9 cellular contexts compared by ENCODE assay signal in genomic region chr6:105757512-105758200, GRCh38.
A peak's percentile ranks its signal among the peaks of the same experiment; 100 is the strongest.
DNase-seq lines count a peak whose midpoint lies in the region; ATAC-seq lines count a peak whose summit lies in the region.
"Had no signal": no experiment of that assay in that cellular context is flagged by ENCODE, and none has a peak within 500 bp of the region (broad histone marks: within the 10 kb centered on the region; RNA-seq: fewer than 3 reads in every experiment).

No MANE protein-coding gene starts in this region.

- peaks cover 12% of the 10 kb centered on the region for H3K36me3 Mint-ChIP-seq in activated CD4-positive, alpha-beta T cell treated with anti-CD3 and anti-CD28 coated beads, Interleukin-2, amount 10 ng/mL, durations not matched to agents 24 days and 14 days (ENCODE audit: low read depth)
- peaks cover 0 to 1% of the 10 kb centered on the region in 2 donors for H3K36me3 Mint-ChIP-seq in stimulated activated naive B cell treated with anti-CD40 and anti-IgM and Interleukin-4, amounts not matched to agents 10 μg/mL and 1 μg/mL and 100 μg/mL, for 72 hours
- H3K36me3 Mint-ChIP-seq: activated naive CD4-positive, alpha-beta T cell treated with anti-CD3 and anti-CD28 coated beads, Interleukin-2, amount 50 U/mL, for 24 hours had no signal

- DNase-seq in activated CD4-positive, alpha-beta T cell treated with anti-CD3 and anti-CD28 coated beads, Interleukin-2, amount 10 ng/mL, durations not matched to agents 24 days and 14 days = peak; percentile 75
- DNase-seq in activated CD4-positive, alpha-beta T cell treated with anti-CD3 and anti-CD28 coated beads, Interleukin-2, amount 50 U/mL, for 4 hours = no peak
- DNase-seq in NCI-H2107 treated with DMSO at 0.1 percent for 48 hours (lab: John Stamatoyannopoulos, UW; ENCODE audit: unreplicated experiment) (peak; percentile 69), NCI-H2227 (lab: John Stamatoyannopoulos, UW; ENCODE audit: unreplicated experiment) (no peak), kidney glomerular epithelial cell (lab: John Stamatoyannopoulos, UW) (no peak), DMS79 treated with DMSO at 0.1 percent for 48 hours (lab: John Stamatoyannopoulos, UW) (no peak)
- no peak for DNase-seq in stimulated activated naive B cell treated with anti-CD40 and anti-IgM and Interleukin-4, amounts not matched to agents 10 μg/mL and 1 μg/mL and 100 μg/mL, for 72 hours

- peak overlapping the region; percentile 89 for H3K27ac Mint-ChIP-seq in activated CD4-positive, alpha-beta T cell treated with anti-CD3 and anti-CD28 coated beads, Interleukin-2, amount 10 ng/mL, durations not matched to agents 24 days and 14 days
- peak overlapping the region; percentile 37 for H3K27ac Mint-ChIP-seq in stimulated activated naive B cell treated with anti-CD40 and anti-IgM and Interleukin-4, amounts not matched to agents 10 μg/mL and 1 μg/mL and 100 μg/mL, for 72 hours
- H3K27ac Mint-ChIP-seq: activated naive CD4-positive, alpha-beta T cell treated with anti-CD3 and anti-CD28 coated beads, Interleukin-2, amount 50 U/mL, for 24 hours had no signal

- peak; percentile 89 for ATAC-seq in HG02840 (IDR thresholded peaks at IDR 0.05; ENCODE audit: low FRiP score, unreplicated experiment)
- peak; percentile 92 to 93 for ATAC-seq in stimulated activated naive B cell treated with anti-CD40 and anti-IgM and Interleukin-4, amounts not matched to agents 10 μg/mL and 1 μg/mL and 100 μg/mL, for 72 hours (replicated peaks)

- H3K27me3 Mint-ChIP-seq in activated CD4-positive, alpha-beta T cell treated with anti-CD3 and anti-CD28 coated beads, Interleukin-2, amount 10 ng/mL, durations not matched to agents 24 days and 14 days = no peaks in the 10 kb centered on the region
- H3K27me3 Mint-ChIP-seq in stimulated activated naive B cell treated with anti-CD40 and anti-IgM and Interleukin-4, amounts not matched to agents 10 μg/mL and 1 μg/mL and 100 μg/mL, for 72 hours = peaks cover 11 to 16% of the 10 kb centered on the region in 2 donors
- H3K27me3 Mint-ChIP-seq: activated naive CD4-positive, alpha-beta T cell treated with anti-CD3 and anti-CD28 coated beads, Interleukin-2, amount 50 U/mL, for 24 hours had no signal

- peaks cover 16% of the 10 kb centered on the region for H3K9me3 Mint-ChIP-seq in activated CD4-positive, alpha-beta T cell treated with anti-CD3 and anti-CD28 coated beads, Interleukin-2, amount 10 ng/mL, durations not matched to agents 24 days and 14 days
- peaks cover under 1 to 2% of the 10 kb centered on the region in 2 donors for H3K9me3 Mint-ChIP-seq in stimulated activated naive B cell treated with anti-CD40 and anti-IgM and Interleukin-4, amounts not matched to agents 10 μg/mL and 1 μg/mL and 100 μg/mL, for 72 hours
- H3K9me3 Mint-ChIP-seq: activated naive CD4-positive, alpha-beta T cell treated with anti-CD3 and anti-CD28 coated beads, Interleukin-2, amount 50 U/mL, for 24 hours had no signal

- intact Hi-C loops in activated CD4-positive, alpha-beta T cell treated with anti-CD3 and anti-CD28 coated beads, Interleukin-2, amount 10 ng/mL, durations not matched to agents 24 days and 14 days (cut with micrococcal nuclease) = loop anchor here (1.0 to 5.0 kb wide), 5 partner anchors 12 to 225 kb away; no protein-coding TSS in a partner anchor

- H3K4me3 Mint-ChIP-seq in activated CD4-positive, alpha-beta T cell treated with anti-CD3 and anti-CD28 coated beads, Interleukin-2, amount 10 ng/mL, durations not matched to agents 24 days and 14 days = peak overlapping the region; percentile 46
- no peak overlapping the region for H3K4me3 Mint-ChIP-seq in stimulated activated naive B cell treated with anti-CD40 and anti-IgM and Interleukin-4, amounts not matched to agents 10 μg/mL and 1 μg/mL and 100 μg/mL, for 72 hours
- H3K4me3 Mint-ChIP-seq: activated naive CD4-positive, alpha-beta T cell treated with anti-CD3 and anti-CD28 coated beads, Interleukin-2, amount 50 U/mL, for 24 hours had no signal

- peaks cover 46% of the 10 kb centered on the region for H3K4me1 Mint-ChIP-seq in activated CD4-positive, alpha-beta T cell treated with anti-CD3 and anti-CD28 coated beads, Interleukin-2, amount 10 ng/mL, durations not matched to agents 24 days and 14 days
- peaks cover 8 to 11% of the 10 kb centered on the region in 2 donors for H3K4me1 Mint-ChIP-seq in stimulated activated naive B cell treated with anti-CD40 and anti-IgM and Interleukin-4, amounts not matched to agents 10 μg/mL and 1 μg/mL and 100 μg/mL, for 72 hours
- H3K4me1 Mint-ChIP-seq: activated naive CD4-positive, alpha-beta T cell treated with anti-CD3 and anti-CD28 coated beads, Interleukin-2, amount 50 U/mL, for 24 hours had no signal

Comparison
In these comparisons a context has a peak if more than half of its experiments do, and no peak if none do; other contexts are left out.
1. DNase-seq: peak in activated CD4-positive, alpha-beta T cell treated with anti-CD3 and anti-CD28 coated beads, Interleukin-2, amount 10 ng/mL, durations not matched to agents 24 days and 14 days (single experiment) and NCI-H2107 treated with DMSO at 0.1 percent for 48 hours (single experiment); none in activated CD4-positive, alpha-beta T cell treated with anti-CD3 and anti-CD28 coated beads, Interleukin-2, amount 50 U/mL, for 4 hours (0 of 2), stimulated activated naive B cell treated with anti-CD40 and anti-IgM and Interleukin-4, amounts not matched to agents 10 μg/mL and 1 μg/mL and 100 μg/mL, for 72 hours (single experiment), NCI-H2227 (single experiment), kidney glomerular epithelial cell (single experiment) and DMS79 treated with DMSO at 0.1 percent for 48 hours (single experiment).